ENCODE assay signal across 25 cellular contexts in the genomic region with DNA sequence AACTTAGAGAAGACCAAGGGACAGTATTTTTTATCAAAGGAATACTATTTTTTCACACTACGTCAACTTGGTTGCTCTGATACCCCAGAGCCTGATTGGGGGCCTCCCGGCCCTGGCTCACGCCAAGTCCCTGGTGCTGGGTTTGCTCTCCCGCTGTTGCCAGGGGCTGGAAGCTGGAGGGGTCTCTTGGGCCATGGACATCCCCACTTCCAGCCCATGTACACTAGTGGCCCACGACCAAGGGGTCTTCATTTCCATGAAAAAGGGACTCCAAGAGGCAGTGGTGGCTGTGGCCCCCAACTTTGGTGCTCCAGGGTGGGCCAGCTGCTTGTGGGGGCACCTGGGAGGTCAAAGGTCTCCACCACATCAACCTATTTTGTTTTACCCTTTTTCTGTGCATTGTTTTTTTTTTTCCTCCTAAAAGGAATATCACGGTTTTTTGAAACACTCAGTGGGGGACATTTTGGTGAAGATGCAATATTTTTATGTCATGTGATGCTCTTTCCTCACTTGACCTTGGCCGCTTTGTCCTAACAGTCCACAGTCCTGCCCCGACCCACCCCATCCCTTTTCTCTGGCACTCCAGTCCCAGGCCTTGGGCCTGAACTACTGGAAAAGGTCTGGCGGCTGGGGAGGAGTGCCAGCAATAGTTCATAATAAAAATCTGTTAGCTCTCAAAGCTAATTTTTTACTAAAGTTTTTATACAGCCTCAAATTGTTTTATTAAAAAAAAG. TPM values are rescaled to one million over a fixed set of nuclear protein-coding genes. Genes with fewer than 3 reads are reported as not detected.
A peak's percentile ranks its signal among the peaks of the same experiment; 100 is the strongest.
DNase-seq lines count a peak whose midpoint lies in the region; ATAC-seq, FAIRE-seq and TF ChIP-seq lines count a peak whose summit lies in the region.
"Had no signal": no experiment of that assay in that cellular context is flagged by ENCODE, and none has a peak within 500 bp of the region (broad histone marks: within the 10 kb centered on the region; RNA-seq: fewer than 3 reads in every experiment).

No MANE protein-coding gene starts in this region.

- no peak overlapping the region for H3K27ac Mint-ChIP-seq in stimulated activated memory B cell treated with anti-CD40 and anti-IgM and Interleukin-4, amounts not matched to agents 10 μg/mL and 1 μg/mL and 100 μg/mL, for 72 hours
- H3K27ac Mint-ChIP-seq: activated CD8-positive, alpha-beta T cell treated with anti-CD3 and anti-CD28 coated beads for 36 hours; HFFc6 had no signal

- CTCF ChIA-PET in HepG2 (lab: Yijun Ruan, JAX; ENCODE audit: low intra/inter-chr PET ratio, low total read pairs) = no interaction called here

- no peak for FAIRE-seq in HepG2 (lab: Jason Lieb, UNC)
- FAIRE-seq: endothelial cell of umbilical vein, GM12892, GM19239 had no signal

- TF ChIP-seq CTCF in HepG2 (CRISPR knock-in tag; IDR thresholded peaks at IDR 0.05) = no peak
- TF ChIP-seq CTCF in gastrocnemius medialis (IDR thresholded peaks at IDR 0.05 in 4 of 5, conservative IDR thresholded peaks at IDR 0.05 in 1 of 5) = no peak

- no peak overlapping the region for H3K9ac ChIP-seq in HepG2 (ENCODE audit: insufficient read depth, low read depth, low read length)

- ATAC-seq in Right ventricle myocardium superior (ENCODE audit: poor library complexity) (no peak), left cardiac atrium (no peak), HepG2 (no peak), gastrocnemius medialis (no peak)
- no peak for ATAC-seq in stimulated activated memory B cell treated with anti-CD40 and anti-IgM and Interleukin-4, amounts not matched to agents 10 μg/mL and 1 μg/mL and 100 μg/mL, for 72 hours
- ATAC-seq: activated CD4-positive, CD25-positive, alpha-beta regulatory T cell treated with anti-CD3 and anti-CD28 coated beads, Interleukin-2, amount 50 U/mL, for 24 hours; activated CD8-positive, alpha-beta T cell treated with anti-CD3 and anti-CD28 coated beads for 36 hours; lower lobe of right lung; Right ventricle myocardium inferior had no signal

- POLR2A ChIA-PET in HepG2 (lab: Yijun Ruan, JAX) = interaction anchor here (0.6 kb wide), 1 partner anchor 56 kb away, joined by 3 read pairs; no protein-coding TSS in a partner anchor

- no peak overlapping the region for H3K27ac ChIP-seq in HepG2 (ENCODE audit: extremely low read length, insufficient read depth, low read length)
- peak overlapping the region; percentile 20 to 66 (median 41) for H3K27ac ChIP-seq in gastrocnemius medialis
- H3K27ac ChIP-seq: cardiac muscle cell, lower lobe of right lung had no signal

- H3K4me3 Mint-ChIP-seq in stimulated activated memory B cell treated with anti-CD40 and anti-IgM and Interleukin-4, amounts not matched to agents 10 μg/mL and 1 μg/mL and 100 μg/mL, for 72 hours = no peak overlapping the region
- H3K4me3 Mint-ChIP-seq: activated CD8-positive, alpha-beta T cell treated with anti-CD3 and anti-CD28 coated beads for 36 hours; HFFc6 had no signal

- WGBS in HepG2 (ENCODE audit: low lambda C conversion rate) = 95% methylated on average over 9 of the region's 9 CpGs

- no peaks in the 10 kb centered on the region for H3K27me3 Mint-ChIP-seq in stimulated activated memory B cell treated with anti-CD40 and anti-IgM and Interleukin-4, amounts not matched to agents 10 μg/mL and 1 μg/mL and 100 μg/mL, for 72 hours
- H3K27me3 Mint-ChIP-seq: activated CD8-positive, alpha-beta T cell treated with anti-CD3 and anti-CD28 coated beads for 36 hours had no signal

- H3K4me1 Mint-ChIP-seq in stimulated activated memory B cell treated with anti-CD40 and anti-IgM and Interleukin-4, amounts not matched to agents 10 μg/mL and 1 μg/mL and 100 μg/mL, for 72 hours = peaks cover 17% of the 10 kb centered on the region

- H2AFZ ChIP-seq in HepG2 (ENCODE audit: low read length) = no peak overlapping the region

- no peak for TF ChIP-seq POLR2A in HepG2 (IDR thresholded peaks at IDR 0.05; ENCODE audit: insufficient read depth in 1 of 2, low read depth in 2 of 2, low read length in 2 of 2)
- TF ChIP-seq POLR2A in gastrocnemius medialis (IDR thresholded peaks at IDR 0.05) = no peak

- no peak overlapping the region for H3K4me2 ChIP-seq in HepG2 (ENCODE audit: low read depth, low read length)

- intact Hi-C loops in Right ventricle myocardium superior (cut with DNase I) = no loop called here
- intact Hi-C loops in left cardiac atrium (cut with DNase I) = no loop called here
- intact Hi-C loops in HepG2 (cut with micrococcal nuclease; ENCODE audit: unreplicated experiment) = no loop called here
- intact Hi-C loops in gastrocnemius medialis (cut with DNase I; ENCODE audit: low total_unique reads) = no loop called here

- peaks cover 23% of the 10 kb centered on the region for H3K4me1 ChIP-seq in HepG2 (ENCODE audit: insufficient read depth, low read length)
- peaks cover 42 to 47% of the 10 kb centered on the region in 2 donors for H3K4me1 ChIP-seq in gastrocnemius medialis
- H3K4me1 ChIP-seq: lower lobe of right lung had no signal

- H3K9me3 ChIP-seq in HepG2 (ENCODE audit: low read length) (no peaks in the 10 kb centered on the region), gastrocnemius medialis (no peaks in the 10 kb centered on the region)
- H3K9me3 ChIP-seq: lower lobe of right lung had no signal

- no peak for TF ChIP-seq RAD21 in HepG2 (CRISPR knock-in tag; IDR thresholded peaks at IDR 0.05)

- H3K36me3 Mint-ChIP-seq in stimulated activated memory B cell treated with anti-CD40 and anti-IgM and Interleukin-4, amounts not matched to agents 10 μg/mL and 1 μg/mL and 100 μg/mL, for 72 hours = peaks cover 38% of the 10 kb centered on the region

- DNase-seq in Right ventricle myocardium superior (peak; percentile 53), left cardiac atrium (no peak), HepG2 (ENCODE audit: low spot score) (no peak), gastrocnemius medialis (no peak), AG20443 (ENCODE audit: low spot score) (no peak), NCI-H345 (lab: John Stamatoyannopoulos, UW) (no peak)
- no peak for DNase-seq in stimulated activated CD4-positive, alpha-beta T cell treated with anti-CD3 and anti-CD28 coated beads, Interleukin-4, amount 100 ng/mL, for 4 hours
- DNase-seq: 8988T; activated CD8-positive, alpha-beta T cell treated with anti-CD3 and anti-CD28 coated beads for 36 hours; activated T-cell treated with anti-CD3 and anti-CD28 coated beads for 4 hours; AML-193; dermis blood vessel endothelial cell; HFFc6; lower lobe of right lung; NCI-H1092; NCI-H187 treated with DMSO at 0.1 percent for 48 hours; NCI-H82; T1000 had no signal

- H3K79me2 ChIP-seq in HepG2 (ENCODE audit: insufficient read depth, low read length) = no peaks in the 10 kb centered on the region

- H4K20me1 ChIP-seq in HepG2 (ENCODE audit: insufficient read depth, low read length) = no peaks in the 10 kb centered on the region

- H3K27me3 ChIP-seq in HepG2 (ENCODE audit: control insufficient read depth in 1 of 2, insufficient read depth in 2 of 2, low read length in 2 of 2) (no peaks in the 10 kb centered on the region), gastrocnemius medialis (no peaks in the 10 kb centered on the region)
- H3K27me3 ChIP-seq: cardiac muscle cell had no signal

- peaks cover 17 to 41% of the 10 kb centered on the region in 2 experiments; a peak in 4 of 5 replicates for H3K36me3 ChIP-seq in HepG2 (replicated peaks in 1 of 2; ENCODE audit: control insufficient read depth in 1 of 2, insufficient read depth in 2 of 2, low read length in 2 of 2)
- H3K36me3 ChIP-seq in gastrocnemius medialis = peaks cover 0 to 41% of the 10 kb centered on the region in 2 donors

- no peak overlapping the region for H3K4me3 ChIP-seq in HepG2 (replicated peaks in 1 of 3; ENCODE audit: insufficient read depth in 1 of 3, low read depth in 2 of 3, low read length in 3 of 3)
- H3K4me3 ChIP-seq in gastrocnemius medialis = no peak overlapping the region
- H3K4me3 ChIP-seq: cardiac muscle cell, lower lobe of right lung had no signal

- in situ Hi-C loops in HepG2 (cut with HindIII; ENCODE audit: extremely low pct_ligation_motif_present, low pct_unique_long_range_greater_than_20kb) = no loop called here
- in situ Hi-C loops in gastrocnemius medialis (cut with MboI; ENCODE audit: low sequenced_read_pairs in 4 of 4) = loop anchor here (10.0 to 25.0 kb wide), 3 partner anchors 79 to 303 kb away; partner anchors contain the start of gene APEH (in 3 of the 4)

- TSS peak; percentile 50 for BruUV-seq in HepG2 (replicated peaks; lab: Mats Ljungman, UMichigan)

- no peaks in the 10 kb centered on the region for H3K9me3 Mint-ChIP-seq in stimulated activated memory B cell treated with anti-CD40 and anti-IgM and Interleukin-4, amounts not matched to agents 10 μg/mL and 1 μg/mL and 100 μg/mL, for 72 hours
- H3K9me3 Mint-ChIP-seq: activated CD8-positive, alpha-beta T cell treated with anti-CD3 and anti-CD28 coated beads for 36 hours; HFFc6 had no signal

- TF ChIP-seq EP300 in HepG2 (IDR thresholded peaks at IDR 0.05; ENCODE audit: low read depth in 2 of 2, low read length in 2 of 2) = no peak
- no peak for TF ChIP-seq EP300 in HepG2 (CRISPR knock-in tag; IDR thresholded peaks at IDR 0.05; ENCODE audit: borderline replicate concordance)

RNA-seq across cellular contexts. Expression of gene BSN, which starts 20.3 kb away (rescaled TPM):
- total RNA-seq in Right ventricle myocardium superior = 0.27 TPM
- under 1 TPM; 0.27 to 0.39 TPM for total RNA-seq in left cardiac atrium
- 0.70 and 0.86 TPM in 2 replicates for total RNA-seq in HepG2 (2016; rRNA removed; fragmentation: Illumina TruSeq; extraction: Trizol)
- 0.26 and 0.30 TPM in 2 replicates for total RNA-seq in HepG2 (2016; cell fraction: cytosol; rRNA removed; fragmentation: Illumina TruSeq; extraction: Trizol; ENCODE audit: low read depth)
- total RNA-seq in HepG2 (2016; cell fraction: insoluble cytoplasmic fraction; rRNA removed; fragmentation: Illumina TruSeq; extraction: Trizol) = 0.67 and 0.71 TPM in 2 replicates
- total RNA-seq in HepG2 (2016; cell fraction: membrane; rRNA removed; fragmentation: Illumina TruSeq; extraction: Trizol) = 0.28 and 0.43 TPM in 2 replicates
- total RNA-seq in HepG2 (2016; cell fraction: nucleus; rRNA removed; fragmentation: Illumina TruSeq; extraction: Trizol) = 1.3 and 2.1 TPM in 2 replicates
- polyA plus RNA-seq in HepG2 (2011; rRNA removed) = 0.42 and 0.67 TPM in 2 replicates
- polyA plus RNA-seq in HepG2 (2011; cell fraction: cytosol; rRNA removed) = 0.23 and 0.25 TPM in 2 replicates
- 3.3 TPM in 2 replicates for polyA plus RNA-seq in HepG2 (2011; cell fraction: nucleus; rRNA removed)
- 0.98 and 1.0 TPM in 2 replicates for polyA plus RNA-seq in HepG2 (2012)
- polyA plus RNA-seq in HepG2 (2016; cell fraction: cytosol; fragmentation: Illumina TruSeq; extraction: Trizol; ENCODE audit: low read depth) = 0.10 and 0.11 TPM in 2 replicates
- polyA plus RNA-seq in HepG2 (2016; cell fraction: insoluble cytoplasmic fraction; fragmentation: Illumina TruSeq; extraction: Trizol; ENCODE audit: low read depth) = 0.40 and 0.68 TPM in 2 replicates
- 0.08 and 0.10 TPM in 2 replicates for polyA plus RNA-seq in HepG2 (2016; cell fraction: membrane; fragmentation: Illumina TruSeq; extraction: Trizol; ENCODE audit: low read depth)
- 3.5 and 3.9 TPM in 2 replicates for polyA plus RNA-seq in HepG2 (2016; cell fraction: nucleus; fragmentation: Illumina TruSeq; extraction: Trizol; ENCODE audit: insufficient read depth, low read depth)
- 0.09 and 1.8 TPM in 2 replicates for polyA minus RNA-seq in HepG2 (2011; rRNA and poly(A)+ RNA removed; ENCODE audit: low replicate concordance)
- polyA minus RNA-seq in HepG2 (2011; cell fraction: cytosol; rRNA and poly(A)+ RNA removed) = 0.88 and 1.1 TPM in 2 replicates
- polyA minus RNA-seq in HepG2 (2011; cell fraction: nucleus; rRNA and poly(A)+ RNA removed) = 1.8 and 2.2 TPM in 2 replicates
- under 1 TPM; 0.10 to 0.24 (median 0.21) TPM for total RNA-seq in gastrocnemius medialis
